In the genomic region with DNA sequence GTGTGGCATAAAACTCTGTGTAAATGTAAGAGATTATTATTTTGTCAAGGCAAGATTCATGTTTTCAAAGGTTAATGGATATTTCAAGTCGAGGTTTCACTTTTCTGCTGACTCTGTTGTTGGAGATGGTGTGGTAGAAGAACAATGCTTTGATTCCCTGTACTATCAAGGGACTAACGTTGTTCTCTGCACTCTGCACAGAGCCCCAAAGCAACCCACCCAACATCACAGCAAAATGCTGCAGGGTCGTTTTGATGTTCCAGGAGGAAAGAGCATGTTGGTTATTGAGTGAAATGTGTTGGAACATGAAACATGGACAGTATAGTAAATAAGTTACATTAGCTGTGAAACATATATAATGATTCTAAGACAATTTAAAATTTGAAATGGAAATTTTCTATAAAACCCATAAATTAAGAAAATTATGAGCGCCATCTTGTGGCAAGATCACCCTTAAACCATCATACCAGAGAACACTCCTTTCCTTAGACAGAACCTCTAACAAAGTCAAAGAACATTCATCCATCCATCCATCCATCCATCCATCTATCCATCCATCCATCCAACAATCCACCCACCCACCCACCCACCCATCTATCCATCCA, we compare ENCODE assay signal across 8 cellular contexts.
DNase-seq lines count a peak whose midpoint lies in the region; ATAC-seq, FAIRE-seq and TF ChIP-seq lines count a peak whose summit lies in the region.

No MANE protein-coding gene starts in this region.

- no peaks in the 10 kb centered on the region for H3K9me3 ChIP-seq in CD4-positive, CD25-positive, alpha-beta regulatory T cell (ENCODE audit: control insufficient read depth in 2 of 2, low read length in 2 of 2)
- H3K9me3 ChIP-seq in SK-N-SH = no peaks in the 10 kb centered on the region

- no peak overlapping the region for H3K4me2 ChIP-seq in SK-N-SH

- CTCF ChIA-PET in SK-N-SH (lab: Yijun Ruan, JAX) = interaction anchor here (0.9 to 8.1 kb wide), 19 partner anchors 10 to 765 kb away, joined by 3 to 120 read pairs (median 5); no protein-coding TSS in a partner anchor

- no peaks in the 10 kb centered on the region for H3K36me3 ChIP-seq in CD4-positive, CD25-positive, alpha-beta regulatory T cell (ENCODE audit: control insufficient read depth, insufficient read depth, low read length)
- no peaks in the 10 kb centered on the region for H3K36me3 ChIP-seq in SK-N-SH (replicated peaks in 1 of 2; ENCODE audit: control insufficient read depth in 1 of 2, insufficient read depth in 2 of 2, low read length in 1 of 2)

- WGBS in SK-N-SH (ENCODE audit: low lambda C conversion rate) = 22% methylated on average over 4 of the region's 4 CpGs

- H3K4me1 Mint-ChIP-seq in CD4-positive, CD25-positive, alpha-beta regulatory T cell = peaks cover 0 to 2% (median 0%) of the 10 kb centered on the region in 4 donors

- no peak overlapping the region for H2AFZ ChIP-seq in SK-N-SH (ENCODE audit: low read depth)

- peaks cover 24% of the 10 kb centered on the region for H3K27me3 Mint-ChIP-seq in CD4-positive, CD25-positive, alpha-beta regulatory T cell

- POLR2A ChIA-PET in SK-N-SH (lab: Yijun Ruan, JAX) = interaction anchor here (1.3 kb wide), 1 partner anchor 91 kb away, joined by 5 read pairs; no protein-coding TSS in a partner anchor

- H3K79me2 ChIP-seq in SK-N-SH (ENCODE audit: insufficient read depth) = no peaks in the 10 kb centered on the region

- no peak overlapping the region for H3K27ac Mint-ChIP-seq in CD4-positive, CD25-positive, alpha-beta regulatory T cell

- peaks cover 0 to 1% (median 0%) of the 10 kb centered on the region in 7 donors for H3K9me3 Mint-ChIP-seq in CD4-positive, CD25-positive, alpha-beta regulatory T cell

- H3K4me1 ChIP-seq in CD4-positive, CD25-positive, alpha-beta regulatory T cell (ENCODE audit: control insufficient read depth, insufficient read depth, low read length, poor library complexity, severe bottlenecking) = no peaks in the 10 kb centered on the region
- peaks cover 0 to 6% of the 10 kb centered on the region in 2 experiments; a peak in 1 of 4 replicates for H3K4me1 ChIP-seq in SK-N-SH (ENCODE audit: control insufficient read depth in 1 of 2, insufficient read depth in 2 of 2, low read depth in 1 of 2, low read length in 1 of 2)

- TF ChIP-seq CTCF in SK-N-SH (IDR thresholded peaks at IDR 0.05) = peak; percentile 66

- H3K4me3 ChIP-seq in CD4-positive, CD25-positive, alpha-beta regulatory T cell (ENCODE audit: low read depth, low read length) = no peak overlapping the region
- no peak overlapping the region for H3K4me3 ChIP-seq in SK-N-SH (ENCODE audit: low read depth in 2 of 2, low read length in 1 of 2)

- FAIRE-seq in H54 (lab: Jason Lieb, UNC) = no peak

- no peak for ATAC-seq in CD4-positive, CD25-positive, alpha-beta regulatory T cell (ENCODE audit: low read depth in 2 of 2)
- ATAC-seq in HG03432 (IDR thresholded peaks at IDR 0.05; ENCODE audit: unreplicated experiment) (no peak), HG03571 (IDR thresholded peaks at IDR 0.05; ENCODE audit: unreplicated experiment) (no peak)

- DNase-seq in CD4-positive, CD25-positive, alpha-beta regulatory T cell = peak in 2 of 3 donors; percentile 29 to 41
- DNase-seq in H54 (ENCODE audit: insufficient read length, low spot score) (peak; percentile 28), SK-N-SH (peak; percentile 32), globus pallidus (ENCODE audit: low spot score) (peak; percentile 20), DMS79 (lab: John Stamatoyannopoulos, UW) (no peak), NCI-H774 (lab: John Stamatoyannopoulos, UW) (no peak)

- TF ChIP-seq RAD21 in SK-N-SH (IDR thresholded peaks at IDR 0.05; ENCODE audit: low read length) = peak; percentile 67

- H4K20me1 ChIP-seq in SK-N-SH (ENCODE audit: insufficient read depth) = no peaks in the 10 kb centered on the region

- no peak for TF ChIP-seq POLR2A in H54 (IDR thresholded peaks at IDR 0.05; ENCODE audit: low read depth, low read length)

- no peak overlapping the region for H3K27ac ChIP-seq in CD4-positive, CD25-positive, alpha-beta regulatory T cell (ENCODE audit: insufficient read depth, low read length, poor library complexity, severe bottlenecking)
- H3K27ac ChIP-seq in SK-N-SH (ENCODE audit: low read depth in 2 of 2, low read length in 1 of 2) = no peak overlapping the region

- H3K36me3 Mint-ChIP-seq in CD4-positive, CD25-positive, alpha-beta regulatory T cell = no peaks in the 10 kb centered on the region

- no peak overlapping the region for H3K4me3 Mint-ChIP-seq in CD4-positive, CD25-positive, alpha-beta regulatory T cell

- H3F3A ChIP-seq in SK-N-SH (replicated peaks; ENCODE audit: insufficient read depth) = no peaks in the 10 kb centered on the region

- H3K27me3 ChIP-seq in CD4-positive, CD25-positive, alpha-beta regulatory T cell (ENCODE audit: control insufficient read depth, insufficient read depth, low read length) = peaks cover 8% of the 10 kb centered on the region
- no peaks in the 10 kb centered on the region for H3K27me3 ChIP-seq in SK-N-SH (ENCODE audit: insufficient read depth)

- no peak overlapping the region for H3K9ac ChIP-seq in SK-N-SH

- no peaks in the 10 kb centered on the region for H3K9me2 ChIP-seq in SK-N-SH

- TF ChIP-seq EP300 in SK-N-SH (IDR thresholded peaks at IDR 0.05; ENCODE audit: borderline replicate concordance in 1 of 2, low read depth in 1 of 2, low read length in 1 of 2) = no peak

TF ChIP-seq in SK-N-SH, 30 proteins besides CTCF, POLR2A, EP300 and RAD21:
- TF ChIP-seq, protein P1, sequence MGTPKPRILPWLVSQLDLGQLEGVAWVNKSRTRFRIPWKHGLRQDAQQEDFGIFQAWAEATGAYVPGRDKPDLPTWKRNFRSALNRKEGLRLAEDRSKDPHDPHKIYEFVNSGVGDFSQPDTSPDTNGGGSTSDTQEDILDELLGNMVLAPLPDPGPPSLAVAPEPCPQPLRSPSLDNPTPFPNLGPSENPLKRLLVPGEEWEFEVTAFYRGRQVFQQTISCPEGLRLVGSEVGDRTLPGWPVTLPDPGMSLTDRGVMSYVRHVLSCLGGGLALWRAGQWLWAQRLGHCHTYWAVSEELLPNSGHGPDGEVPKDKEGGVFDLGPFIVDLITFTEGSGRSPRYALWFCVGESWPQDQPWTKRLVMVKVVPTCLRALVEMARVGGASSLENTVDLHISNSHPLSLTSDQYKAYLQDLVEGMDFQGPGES (IDR thresholded peaks at IDR 0.05; ENCODE audit: low read depth, low read length) = no peak
- TF ChIP-seq TEAD4 (IDR thresholded peaks at IDR 0.05; ENCODE audit: borderline replicate concordance, insufficient read depth) = no peak
- TF ChIP-seq SMC3 (IDR thresholded peaks at IDR 0.05; ENCODE audit: low read depth, low read length) = peak; percentile 51
TF ChIP-seq in SK-N-SH: peak in this region for 1.

Comparison
In these comparisons a context has a peak if more than half of its experiments do, and no peak if none do; other contexts are left out.
1. DNase-seq: peak in CD4-positive, CD25-positive, alpha-beta regulatory T cell (2 of 3), H54 (single experiment), SK-N-SH (single experiment) and globus pallidus (single experiment); none in DMS79 (single experiment) and NCI-H774 (single experiment).